12 cellular contexts compared by ENCODE assay signal in genomic region chr3:8357859-8358258, GRCh38.
DNase-seq lines count a peak whose midpoint lies in the region; ATAC-seq and TF ChIP-seq lines count a peak whose summit lies in the region.
"Had no signal": no experiment of that assay in that cellular context is flagged by ENCODE, and none has a peak within 500 bp of the region (broad histone marks: within the 10 kb centered on the region; RNA-seq: fewer than 3 reads in every experiment).

No MANE protein-coding gene starts in this region.

- CTCF ChIA-PET in CD4-positive, alpha-beta memory T cell (lab: Charles Lee; ENCODE audit: partially characterized antibody), result interaction anchor here (1.1 to 9.4 kb wide), 5 partner anchors 18 to 59 kb away, joined by 3 to 64 read pairs (median 7); no protein-coding TSS in a partner anchor

- peaks cover 0 to 4% of the 10 kb centered on the region in 2 donors for H3K9me3 ChIP-seq in CD4-positive, alpha-beta memory T cell (ENCODE audit: control insufficient read depth in 1 of 2, low read length in 2 of 2)
- no peaks in the 10 kb centered on the region for H3K9me3 ChIP-seq in right atrium auricular region
- H3K9me3 ChIP-seq: HAP-1, thyroid gland had no signal

- peak overlapping the region in 7 of 8 donors; percentile 19 to 83 (median 61) for H3K4me3 Mint-ChIP-seq in CD4-positive, alpha-beta memory T cell
- peak overlapping the region; percentile 75 for H3K4me3 Mint-ChIP-seq in natural killer cell

- H3K36me3 ChIP-seq in CD4-positive, alpha-beta memory T cell (ENCODE audit: insufficient read depth, low read length), result no peaks in the 10 kb centered on the region
- H3K36me3 ChIP-seq in KMS-11 (ENCODE audit: insufficient read depth) (no peaks in the 10 kb centered on the region), right atrium auricular region (no peaks in the 10 kb centered on the region)
- H3K36me3 ChIP-seq: HAP-1, thyroid gland had no signal

- no peak for ATAC-seq in activated naive CD4-positive, alpha-beta T cell treated with anti-CD3 and anti-CD28 coated beads, Interleukin-2, amount 50 U/mL, for 72 hours
- ATAC-seq in natural killer cell, result no peak
- ATAC-seq in GM21737 (IDR thresholded peaks at IDR 0.05; ENCODE audit: unreplicated experiment), result no peak
- no peak for ATAC-seq in HG03097 (IDR thresholded peaks at IDR 0.05; ENCODE audit: low FRiP score, unreplicated experiment)

- H3K27ac ChIP-seq in CD4-positive, alpha-beta memory T cell (ENCODE audit: low read depth, low read length), result peak overlapping the region; percentile 83
- H3K27ac ChIP-seq in KMS-11 (peak overlapping the region; percentile 61), right atrium auricular region (no peak overlapping the region)
- H3K27ac ChIP-seq: thyroid gland had no signal

- no peak overlapping the region for H3K9ac ChIP-seq in KMS-11

- peak overlapping the region; percentile 30 to 37 for H3K4me3 ChIP-seq in CD4-positive, alpha-beta memory T cell (ENCODE audit: low read length in 2 of 2)
- no peak overlapping the region for H3K4me3 ChIP-seq in KMS-11 (IDR thresholded peaks at IDR 0.05; ENCODE audit: insufficient read depth, low read depth, low read length)
- no peak overlapping the region for H3K4me3 ChIP-seq in right atrium auricular region
- H3K4me3 ChIP-seq: HAP-1, thyroid gland had no signal

- H3K27ac Mint-ChIP-seq in CD4-positive, alpha-beta memory T cell, result peak overlapping the region; percentile 91 to 99 (median 98)
- peak overlapping the region; percentile 13 to 69 for H3K27ac Mint-ChIP-seq in activated naive CD4-positive, alpha-beta T cell treated with anti-CD3 and anti-CD28 coated beads, Interleukin-2, amount 50 U/mL, for 72 hours
- H3K27ac Mint-ChIP-seq in natural killer cell, result peak overlapping the region; percentile 99

- H3K9me3 Mint-ChIP-seq in CD4-positive, alpha-beta memory T cell, result peaks cover 7 to 55% (median 27%) of the 10 kb centered on the region in 8 donors
- peaks cover 17 to 33% of the 10 kb centered on the region in 2 donors for H3K9me3 Mint-ChIP-seq in activated naive CD4-positive, alpha-beta T cell treated with anti-CD3 and anti-CD28 coated beads, Interleukin-2, amount 50 U/mL, for 72 hours
- peaks cover 8 to 12% of the 10 kb centered on the region in 2 donors for H3K9me3 Mint-ChIP-seq in natural killer cell

- peak overlapping the region; percentile 42 for H3K4me2 ChIP-seq in KMS-11

- intact Hi-C loops in CD4-positive, alpha-beta memory T cell (cut with micrococcal nuclease), result loop anchor here (1.0 to 2.0 kb wide), 4 partner anchors 17 to 143 kb away; partner anchors contain the start of gene LMCD1
- intact Hi-C loops in natural killer cell (cut with micrococcal nuclease), result loop anchor here (1.0 kb wide), 1 partner anchor 31 kb away; no protein-coding TSS in a partner anchor

- no peaks in the 10 kb centered on the region for H4K20me1 ChIP-seq in KMS-11 (ENCODE audit: insufficient read depth)

- H3K27me3 ChIP-seq in CD4-positive, alpha-beta memory T cell (ENCODE audit: insufficient read depth, low read length), result no peaks in the 10 kb centered on the region
- no peaks in the 10 kb centered on the region for H3K27me3 ChIP-seq in KMS-11 (ENCODE audit: insufficient read depth, low read depth)
- no peaks in the 10 kb centered on the region for H3K27me3 ChIP-seq in right atrium auricular region
- H3K27me3 ChIP-seq: thyroid gland had no signal

- H3K4me1 ChIP-seq in CD4-positive, alpha-beta memory T cell (ENCODE audit: insufficient read depth, low read length), result peaks cover 59% of the 10 kb centered on the region
- H3K4me1 ChIP-seq in KMS-11 (ENCODE audit: low read depth, poor library complexity, severe bottlenecking) (peaks cover 21% of the 10 kb centered on the region), right atrium auricular region (no peaks in the 10 kb centered on the region)
- H3K4me1 ChIP-seq: HAP-1, thyroid gland had no signal

- H3K79me2 ChIP-seq in KMS-11 (ENCODE audit: insufficient read depth, low read depth), result no peaks in the 10 kb centered on the region

- H3K36me3 Mint-ChIP-seq in CD4-positive, alpha-beta memory T cell, result peaks cover 19 to 35% of the 10 kb centered on the region in 2 donors
- H3K36me3 Mint-ChIP-seq in activated naive CD4-positive, alpha-beta T cell treated with anti-CD3 and anti-CD28 coated beads, Interleukin-2, amount 50 U/mL, for 72 hours, result peaks cover 8 to 31% of the 10 kb centered on the region in 2 donors
- H3K36me3 Mint-ChIP-seq in natural killer cell, result peaks cover 21% of the 10 kb centered on the region

- no peaks in the 10 kb centered on the region for H3K27me3 Mint-ChIP-seq in CD4-positive, alpha-beta memory T cell
- no peaks in the 10 kb centered on the region for H3K27me3 Mint-ChIP-seq in natural killer cell (ENCODE audit: low read depth in 2 of 2)

- TF ChIP-seq CTCF in KMS-11 (conservative IDR thresholded peaks at IDR 0.05; ENCODE audit: low read depth, low read length) (no peak), natural killer cell (IDR thresholded peaks at IDR 0.05) (no peak), right atrium auricular region (IDR thresholded peaks at IDR 0.05) (no peak)

- DNase-seq in CD4-positive, alpha-beta memory T cell, result no peak
- DNase-seq in activated naive CD4-positive, alpha-beta T cell treated with anti-CD3 and anti-CD28 coated beads, Interleukin-2, amount 50 U/mL, for 72 hours (ENCODE audit: low spot score in 2 of 2), result no peak
- DNase-seq in natural killer cell, result no peak
- DNase-seq in right atrium auricular region (ENCODE audit: low spot score), result no peak
- DNase-seq: hypothalamus, NCI-H1930, NCI-H510A treated with DMSO at 0.1 percent for 48 hours, thyroid gland had no signal

- peak overlapping the region; percentile 16; the same call in 1 of the 2 replicates for H2AFZ ChIP-seq in KMS-11 (ENCODE audit: low read depth)

- H3K4me1 Mint-ChIP-seq in CD4-positive, alpha-beta memory T cell, result peaks cover 32 to 68% (median 52%) of the 10 kb centered on the region in 4 donors
- H3K4me1 Mint-ChIP-seq in natural killer cell, result peaks cover 83 to 85% of the 10 kb centered on the region in 2 donors

- POLR2A ChIA-PET in CD4-positive, alpha-beta memory T cell (lab: Charles Lee; ENCODE audit: partially characterized antibody), result interaction anchor here (1.5 to 3.0 kb wide), 6 partner anchors 8 to 59 kb away, joined by 5 to 16 read pairs (median 10); no protein-coding TSS in a partner anchor

Comparison
In these comparisons a context has a peak if more than half of its experiments do, and no peak if none do; other contexts are left out.
1. H3K27ac ChIP-seq: peak in CD4-positive, alpha-beta memory T cell (single experiment) and KMS-11 (single experiment); none in right atrium auricular region (0 of 2).
2. H3K4me3 ChIP-seq: peak in CD4-positive, alpha-beta memory T cell (2 of 2); none in KMS-11 (single experiment) and right atrium auricular region (0 of 2).
3. H3K27ac Mint-ChIP-seq: peak in every context shown above with its lines; median percentile 99 in natural killer cell; 98 in CD4-positive, alpha-beta memory T cell; 41 in activated naive CD4-positive, alpha-beta T cell treated with anti-CD3 and anti-CD28 coated beads, Interleukin-2, amount 50 U/mL, for 72 hours.